3 cellular contexts compared by ENCODE assay signal in genomic region chr3:43062556-43063040, GRCh38.
TF ChIP-seq lines count a peak whose summit lies in the region.

No MANE protein-coding gene starts in this region.

TF ChIP-seq in SK-N-SH, 30 proteins besides CTCF, POLR2A, EP300 and RAD21 (continued from another document):
- TF ChIP-seq PBX3 (IDR thresholded peaks at IDR 0.05) (no peak), RCOR1 (IDR thresholded peaks at IDR 0.05; ENCODE audit: low read length) (no peak), USF2 (IDR thresholded peaks at IDR 0.05; ENCODE audit: borderline replicate concordance, low read depth, low read length) (no peak), IRF3 (IDR thresholded peaks at IDR 0.05; ENCODE audit: low read depth, low read length) (no peak), RFX5 (IDR thresholded peaks at IDR 0.05; ENCODE audit: low read length) (no peak), NFIC (IDR thresholded peaks at IDR 0.05; ENCODE audit: borderline replicate concordance) (no peak), SMC3 (IDR thresholded peaks at IDR 0.05; ENCODE audit: low read depth, low read length) (no peak), TCF12 (IDR thresholded peaks at IDR 0.05) (no peak), TAF1 (IDR thresholded peaks at IDR 0.05; ENCODE audit: borderline replicate concordance, low read depth, low read length) (no peak), MEF2A (IDR thresholded peaks at IDR 0.05; ENCODE audit: borderline replicate concordance, low read depth) (no peak), POLR2AphosphoS5 (IDR thresholded peaks at IDR 0.05; ENCODE audit: low read depth, low read length) (no peak), CHD2 (IDR thresholded peaks at IDR 0.05; ENCODE audit: low read length, partially characterized antibody) (no peak), TEAD4 (IDR thresholded peaks at IDR 0.05; ENCODE audit: borderline replicate concordance, insufficient read depth) (no peak), USF1 (IDR thresholded peaks at IDR 0.05; ENCODE audit: borderline replicate concordance, low read depth) (no peak)
TF ChIP-seq in SK-N-SH: peak in this region for 0.

TF ChIP-seq in SK-N-SH treated with all-trans-retinoic acid at 6 μM for 48 hours, 23 proteins besides CTCF, POLR2A, EP300 and RAD21 (continued from another document):
- TF ChIP-seq PATZ1 (CRISPR knock-in tag; IDR thresholded peaks at IDR 0.05; ENCODE audit: borderline replicate concordance) (no peak), RARB (CRISPR knock-in tag; IDR thresholded peaks at IDR 0.05) (no peak)

TF ChIP-seq in WTC11, 78 proteins besides CTCF, POLR2A, EP300 and RAD21 (continued from another document):
- TF ChIP-seq MLX (CRISPR knock-in tag; IDR thresholded peaks at IDR 0.05) = no peak
- TF ChIP-seq ZBTB43 (CRISPR knock-in tag; IDR thresholded peaks at IDR 0.05) = no peak
- TF ChIP-seq ERG (CRISPR knock-in tag; IDR thresholded peaks at IDR 0.05) = no peak
- no peak for TF ChIP-seq HMGA2 (CRISPR knock-in tag; IDR thresholded peaks at IDR 0.05)
